ENCODE assay signal across 19 cellular contexts in genomic region chr7:97022451-97023306, GRCh38. TPM values are rescaled to one million over a fixed set of nuclear protein-coding genes. Genes with fewer than 3 reads are reported as not detected.
DNase-seq lines count a peak whose midpoint lies in the region; ATAC-seq and TF ChIP-seq lines count a peak whose summit lies in the region.
"Had no signal": no experiment of that assay in that cellular context is flagged by ENCODE, and none has a peak within 500 bp of the region (broad histone marks: within the 10 kb centered on the region; RNA-seq: fewer than 3 reads in every experiment).

No MANE protein-coding gene starts in this region.

- POLR2A ChIA-PET in A673 (lab: Charles Lee; ENCODE audit: low non-redundant PET), result no interaction called here
- POLR2A ChIA-PET in MCF 10A (lab: Yijun Ruan, JAX), result no interaction called here

- H3K9me3 ChIP-seq in A673 (ENCODE audit: low read depth, low read length, poor library complexity, severe bottlenecking), result no peaks in the 10 kb centered on the region
- H3K9me3 ChIP-seq: pancreas, SJCRH30 had no signal

- H3K27me3 Mint-ChIP-seq in activated naive CD8-positive, alpha-beta T cell, result peaks cover 73% of the 10 kb centered on the region
- peaks cover 94% of the 10 kb centered on the region for H3K27me3 Mint-ChIP-seq in mesothelial cell of epicardium (ENCODE audit: low read depth)
- peaks cover 80% of the 10 kb centered on the region for H3K27me3 Mint-ChIP-seq in MCF 10A (ENCODE audit: insufficient read depth, unreplicated experiment)

- CTCF ChIA-PET in A673 (lab: Charles Lee) (no interaction called here), MCF 10A (lab: Yijun Ruan, JAX) (no interaction called here)

- H3K36me3 Mint-ChIP-seq in activated naive CD8-positive, alpha-beta T cell, result no peaks in the 10 kb centered on the region
- H3K36me3 Mint-ChIP-seq in mesothelial cell of epicardium (peaks cover 7% of the 10 kb centered on the region), MCF 10A (ENCODE audit: insufficient read depth, unreplicated experiment) (no peaks in the 10 kb centered on the region)

- H3K4me3 ChIP-seq in A673 (ENCODE audit: low read depth, low read length, poor library complexity, severe bottlenecking) (peak overlapping the region; percentile 76), H7 (ENCODE audit: insufficient read depth, low read depth, low read length) (no peak overlapping the region)
- H3K4me3 ChIP-seq: pancreas, SJCRH30 had no signal

- no peak overlapping the region for H3K27ac Mint-ChIP-seq in activated naive CD8-positive, alpha-beta T cell
- H3K27ac Mint-ChIP-seq in mesothelial cell of epicardium (peak overlapping the region; percentile 92), MCF 10A (ENCODE audit: low read depth, unreplicated experiment) (no peak overlapping the region)

- DNase-seq in A673 (ENCODE audit: low spot score), result peak; percentile 44
- peak; percentile 59 for DNase-seq in H7
- DNase-seq in mesothelial cell of epicardium (ENCODE audit: low spot score in 2 of 2, unreplicated experiment in 2 of 2), result peak in 1 of 2 experiments; percentile 40
- no peak for DNase-seq in mesenteric fat pad (ENCODE audit: low spot score)
- no peak for DNase-seq in MCF 10A (ENCODE audit: unreplicated experiment)
- DNase-seq in activated gamma-delta T cell treated with Interleukin-2 at 50 U/mL for 16 hours, result no peak
- DNase-seq: dermis blood vessel endothelial cell; NCI-H1092; NCI-H524 treated with DMSO at 0.1 percent for 48 hours; SJCRH30; stimulated activated CD4-positive, alpha-beta T cell treated with anti-CD3 and anti-CD28 coated beads, Interleukin-2, amount 100 ng/mL, for 48 hours; stimulated activated naive CD4-positive, alpha-beta T cell treated with Interleukin-2 at 50 U/mL for 16 hours had no signal

- H3K27me3 ChIP-seq in A673 (replicated peaks; ENCODE audit: insufficient read depth, low read depth, low read length, poor library complexity) (peaks cover 20% of the 10 kb centered on the region), H7 (ENCODE audit: control insufficient read depth, insufficient read depth, low read length) (peaks cover 99% of the 10 kb centered on the region)
- H3K27me3 ChIP-seq: SJCRH30 had no signal

- peak overlapping the region; percentile 14 for H3K4me3 Mint-ChIP-seq in activated naive CD8-positive, alpha-beta T cell
- H3K4me3 Mint-ChIP-seq in mesothelial cell of epicardium (peak overlapping the region; percentile 93), MCF 10A (ENCODE audit: unreplicated experiment) (no peak overlapping the region)

- no TSS peak for BruUV-seq in A673 (replicated peaks; lab: Mats Ljungman, UMichigan)
- BruUV-seq in MCF 10A (replicated peaks; lab: Mats Ljungman, UMichigan), result no TSS peak

- peaks cover 60% of the 10 kb centered on the region for H3K4me1 Mint-ChIP-seq in activated naive CD8-positive, alpha-beta T cell (ENCODE audit: low read depth)
- H3K4me1 Mint-ChIP-seq in mesothelial cell of epicardium (peaks cover 78% of the 10 kb centered on the region), MCF 10A (ENCODE audit: insufficient read depth, unreplicated experiment) (peaks cover 6% of the 10 kb centered on the region)

- no peak for ATAC-seq in GM18505 (IDR thresholded peaks at IDR 0.05; ENCODE audit: unreplicated experiment)
- ATAC-seq: activated CD4-positive, CD25-positive, alpha-beta regulatory T cell treated with anti-CD3 and anti-CD28 coated beads, Interleukin-2, amount 50 U/mL, for 24 hours had no signal

- intact Hi-C loops in A673 (cut with micrococcal nuclease; ENCODE audit: unreplicated experiment), result loop anchor here (10.0 kb wide), 1 partner anchor 798 kb away; no protein-coding TSS in a partner anchor
- intact Hi-C loops in MCF 10A (cut with micrococcal nuclease), result no loop called here

- peaks cover 16% of the 10 kb centered on the region for H3K4me1 ChIP-seq in A673 (ENCODE audit: insufficient read depth, low read length, poor library complexity, severe bottlenecking)
- H3K4me1 ChIP-seq: SJCRH30 had no signal

- TF ChIP-seq POLR2A in GM18505 (IDR thresholded peaks at IDR 0.05; ENCODE audit: borderline replicate concordance, extremely low read depth, insufficient read depth, insufficient read length), result no peak

- H3K9me3 Mint-ChIP-seq in activated naive CD8-positive, alpha-beta T cell (ENCODE audit: low read depth), result no peaks in the 10 kb centered on the region
- H3K9me3 Mint-ChIP-seq in mesothelial cell of epicardium (no peaks in the 10 kb centered on the region), MCF 10A (ENCODE audit: unreplicated experiment) (no peaks in the 10 kb centered on the region)

- peak overlapping the region; percentile 88 for H3K27ac ChIP-seq in A673 (ENCODE audit: low read depth, low read length, poor library complexity, severe bottlenecking)
- H3K27ac ChIP-seq: C4-2B, HL-60, pancreas, SJCRH30 had no signal

- TF ChIP-seq CTCF in A673 (conservative IDR thresholded peaks at IDR 0.05; ENCODE audit: low read depth, low read length) (no peak), mesothelial cell of epicardium (IDR thresholded peaks at IDR 0.05; ENCODE audit: unreplicated experiment) (no peak), MCF 10A (IDR thresholded peaks at IDR 0.05; ENCODE audit: unreplicated experiment) (no peak)

- H3K36me3 ChIP-seq in A673 (ENCODE audit: insufficient read depth, low read length, poor library complexity, severe bottlenecking), result peaks cover 46% of the 10 kb centered on the region
- H3K36me3 ChIP-seq in H7 (replicated peaks; ENCODE audit: control insufficient read depth, insufficient read depth, low read length), result no peaks in the 10 kb centered on the region
- H3K36me3 ChIP-seq: pancreas, SJCRH30 had no signal

RNA-seq across cellular contexts. Expression of gene DLX5, which starts 2.0 kb away (rescaled TPM):
- total RNA-seq in A673 (2021) (69.6 and 82.1 TPM in 2 replicates), mesothelial cell of epicardium (33.4 to 36.9 TPM (median 34.3 TPM) in 3 replicates), mesenteric fat pad (0.22 TPM), MCF 10A (2022) (not detected in 2 replicates)
- not detected in 2 replicates for total RNA-seq in H7 (2014; rRNA removed; shearing (Covaris generic))
- total RNA-seq: dermis blood vessel endothelial cell, liver, pancreas, SJCRH30 had no signal

RNA-seq across cellular contexts. Expression of gene DLX6, which starts 17.3 kb away (rescaled TPM):
- total RNA-seq in A673 (2021), result 17.9 and 19.3 TPM in 2 replicates
- not detected in 2 replicates for total RNA-seq in H7 (2014; rRNA removed; shearing (Covaris generic))
- total RNA-seq in mesothelial cell of epicardium, result 10.4 to 11.1 TPM (median 10.9 TPM) in 3 replicates
- not detected for total RNA-seq in mesenteric fat pad
- not detected in 2 replicates for total RNA-seq in MCF 10A (2022)
- total RNA-seq: dermis blood vessel endothelial cell, liver, pancreas had no signal

Comparison
In these comparisons a context has a peak if more than half of its experiments do, and no peak if none do; other contexts are left out.
1. DNase-seq: peak in A673 (single experiment) and H7 (single experiment); none in mesenteric fat pad (single experiment), MCF 10A (single experiment) and activated gamma-delta T cell treated with Interleukin-2 at 50 U/mL for 16 hours (single experiment).
2. RNA of gene DLX5, which starts 2.0 kb away (total RNA-seq): 69.6 to 82.1 TPM in A673 and 33.4 to 36.9 TPM in mesothelial cell of epicardium; 0.22 TPM in mesenteric fat pad (single experiment), not detected in H7 and not detected in MCF 10A; every median in the first group is over 10 times any median in the second.